In genomic region chr2:41791523-41791922, GRCh38 we compare ENCODE assay signal across 9 cellular contexts.
DNase-seq lines count a peak whose midpoint lies in the region; ATAC-seq and TF ChIP-seq lines count a peak whose summit lies in the region.
"Had no signal": no experiment of that assay in that cellular context is flagged by ENCODE, and none has a peak within 500 bp of the region (broad histone marks: within the 10 kb centered on the region; RNA-seq: fewer than 3 reads in every experiment).

No MANE protein-coding gene starts in this region.

- DNase-seq in A673 (ENCODE audit: low spot score) = peak; percentile 43
- peak; percentile 59 for DNase-seq in RKO (ENCODE audit: low spot score)
- DNase-seq in foreskin fibroblast = peak; percentile 12 to 63
- no peak for DNase-seq in NCI-H146 (lab: John Stamatoyannopoulos, UW)
- DNase-seq in Peyer's patch = no peak
- DNase-seq in anterior cingulate cortex (lab: John Stamatoyannopoulos, UW) = no peak

- H3K36me3 ChIP-seq in A673 (ENCODE audit: insufficient read depth, low read length, poor library complexity, severe bottlenecking) (no peaks in the 10 kb centered on the region), Peyer's patch (no peaks in the 10 kb centered on the region)

- CTCF ChIA-PET in A673 (lab: Charles Lee) = no interaction called here

- TF ChIP-seq POLR2A in Peyer's patch (IDR thresholded peaks at IDR 0.05) = no peak

- intact Hi-C loops in A673 (cut with micrococcal nuclease; ENCODE audit: unreplicated experiment) = no loop called here

- BruUV-seq in A673 (replicated peaks; lab: Mats Ljungman, UMichigan) = no TSS peak

- H3K27ac ChIP-seq in A673 (ENCODE audit: low read depth, low read length, poor library complexity, severe bottlenecking) = no peak overlapping the region
- H3K27ac ChIP-seq in Peyer's patch = no peak overlapping the region

- POLR2A ChIA-PET in A673 (lab: Charles Lee; ENCODE audit: low non-redundant PET) = no interaction called here

- peak; percentile 76 for ATAC-seq in GM21367 (IDR thresholded peaks at IDR 0.05; ENCODE audit: unreplicated experiment)
- no peak for ATAC-seq in GM18907 (IDR thresholded peaks at IDR 0.05; ENCODE audit: unreplicated experiment)

- TF ChIP-seq CTCF in A673 (conservative IDR thresholded peaks at IDR 0.05; ENCODE audit: low read depth, low read length) (no peak), foreskin fibroblast (IDR thresholded peaks at IDR 0.05; ENCODE audit: low read depth, low read length) (no peak), Peyer's patch (IDR thresholded peaks at IDR 0.05) (no peak)

- H3K4me3 ChIP-seq in A673 (ENCODE audit: low read depth, low read length, poor library complexity, severe bottlenecking) = no peak overlapping the region
- no peak overlapping the region for H3K4me3 ChIP-seq in foreskin fibroblast (ENCODE audit: low read depth in 1 of 2, low read length in 2 of 2)
- no peak overlapping the region for H3K4me3 ChIP-seq in Peyer's patch

- H3K9me3 ChIP-seq in A673 (ENCODE audit: low read depth, low read length, poor library complexity, severe bottlenecking) (no peaks in the 10 kb centered on the region), Peyer's patch (no peaks in the 10 kb centered on the region)

- H3K4me1 ChIP-seq in A673 (ENCODE audit: insufficient read depth, low read length, poor library complexity, severe bottlenecking) (no peaks in the 10 kb centered on the region), Peyer's patch (no peaks in the 10 kb centered on the region)
- H3K4me1 ChIP-seq: Caco-2 had no signal

- peaks cover under 1% of the 10 kb centered on the region for H3K27me3 ChIP-seq in A673 (replicated peaks; ENCODE audit: insufficient read depth, low read depth, low read length, poor library complexity)
- H3K27me3 ChIP-seq in Peyer's patch = no peaks in the 10 kb centered on the region

Comparison
In these comparisons a context has a peak if more than half of its experiments do, and no peak if none do; other contexts are left out.
1. DNase-seq: peak in A673 (single experiment), RKO (single experiment) and foreskin fibroblast (2 of 2); none in NCI-H146 (single experiment), Peyer's patch (0 of 3) and anterior cingulate cortex (0 of 58).